In the genomic region with DNA sequence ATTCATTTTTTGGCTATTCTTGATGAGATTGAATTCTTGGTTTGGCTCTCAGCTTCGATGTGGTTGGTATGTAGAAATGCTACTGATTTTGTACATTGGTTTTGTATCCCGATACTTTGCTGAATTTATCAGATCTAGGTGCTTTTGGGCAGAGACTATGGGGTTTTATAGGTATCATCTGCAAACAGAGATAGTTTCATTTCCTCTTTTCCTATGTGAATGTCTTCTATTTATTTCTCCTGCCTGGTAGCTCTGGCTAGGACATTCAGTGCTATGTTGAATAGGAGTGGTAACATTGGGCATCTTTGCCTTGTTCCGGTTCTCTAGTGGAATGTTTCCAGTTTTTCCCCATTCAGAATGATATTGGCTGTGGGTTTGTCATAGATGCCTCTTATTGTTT, we compare ENCODE assay signal across 24 cellular contexts. TPM values are rescaled to one million over a fixed set of nuclear protein-coding genes. Genes with fewer than 3 reads are reported as not detected.
"Had no signal": no experiment of that assay in that cellular context is flagged by ENCODE, and none has a peak within 500 bp of the region (broad histone marks: within the 10 kb centered on the region; RNA-seq: fewer than 3 reads in every experiment).

No MANE protein-coding gene starts in this region.

- H3K9me3 ChIP-seq: left lung, tibial artery had no signal

- H3K27ac ChIP-seq: brain microvascular endothelial cell, coronary artery, left lung, tibial artery had no signal

- ATAC-seq: activated naive CD8-positive, alpha-beta T cell treated with anti-CD3 and anti-CD28 coated beads, Interleukin-2, amount 50 U/mL, for 24 hours; activated T-cell treated with anti-CD3 and anti-CD28 coated beads, Interleukin-2, amount 50 U/mL, for 4 hours; left lung; stimulated activated naive CD8-positive, alpha-beta T cell treated with anti-CD3 and anti-CD28 coated beads, Interleukin-15, Interleukin-2, amounts not matched to agents 100 U/mL and 50 U/mL, for 24 hours had no signal

- FAIRE-seq: frontal cortex, kidney had no signal

- H3K4me3 ChIP-seq: coronary artery, left lung, tibial artery had no signal

- DNase-seq: activated CD4-positive, alpha-beta T cell treated with anti-CD3 and anti-CD28 coated beads, Interleukin-2, amount 10 ng/mL, durations not matched to agents 7 days and 5 days; activated CD4-positive, CD25-positive, alpha-beta regulatory T cell; activated CD8-positive, alpha-beta memory T cell treated with anti-CD3 and anti-CD28 coated beads, Interleukin-2, amount 50 U/mL, for 4 hours; activated naive CD4-positive, alpha-beta T cell treated with anti-CD3 and anti-CD28 coated beads, Interleukin-2, amount 10 ng/mL, durations not matched to agents 7 days and 5 days; activated naive CD8-positive, alpha-beta T cell treated with anti-CD3 and anti-CD28 coated beads, Interleukin-2, amount 50 U/mL, for 24 hours; activated T-cell treated with anti-CD3 and anti-CD28 coated beads, Interleukin-2, amount 50 U/mL, for 4 hours; aorta; brain microvascular endothelial cell; central memory CD4-positive, alpha-beta T cell; hypothalamus; kidney; left lung; midbrain; occipital lobe; retina; stimulated activated CD4-positive, alpha-beta T cell treated with anti-CD3 and anti-CD28 coated beads, Interleukin-12 subunit alpha, Interleukin-12 subunit beta, amount 100 ng/mL, for 4 hours; stimulated activated CD4-positive, alpha-beta T cell treated with anti-CD3 and anti-CD28 coated beads, Interleukin-1b, Interleukin-23, amount 100 ng/mL, for 48 hours; stimulated activated CD8-positive, alpha-beta memory T cell treated with anti-CD3 and anti-CD28 coated beads, Interleukin-4, amount 100 ng/mL, for 48 hours; stimulated activated naive CD8-positive, alpha-beta T cell treated with anti-CD3 and anti-CD28 coated beads, Interleukin-15, Interleukin-2, amounts not matched to agents 100 U/mL and 50 U/mL, for 24 hours; substantia nigra; tibial artery had no signal

- H3K36me3 ChIP-seq: brain microvascular endothelial cell, left lung, tibial artery had no signal

RNA-seq across cellular contexts. Expression of a gene that starts 5.5 kb away (rescaled TPM):
- total RNA-seq: activated CD4-positive, alpha-beta T cell treated with anti-CD3 and anti-CD28 coated beads, Interleukin-2, amount 10 ng/mL, durations not matched to agents 7 days and 5 days; activated T-cell treated with anti-CD3 and anti-CD28 coated beads, Interleukin-2, amount 50 U/mL, for 4 hours; lung microvascular endothelial cell had no signal
